In the genomic region with DNA sequence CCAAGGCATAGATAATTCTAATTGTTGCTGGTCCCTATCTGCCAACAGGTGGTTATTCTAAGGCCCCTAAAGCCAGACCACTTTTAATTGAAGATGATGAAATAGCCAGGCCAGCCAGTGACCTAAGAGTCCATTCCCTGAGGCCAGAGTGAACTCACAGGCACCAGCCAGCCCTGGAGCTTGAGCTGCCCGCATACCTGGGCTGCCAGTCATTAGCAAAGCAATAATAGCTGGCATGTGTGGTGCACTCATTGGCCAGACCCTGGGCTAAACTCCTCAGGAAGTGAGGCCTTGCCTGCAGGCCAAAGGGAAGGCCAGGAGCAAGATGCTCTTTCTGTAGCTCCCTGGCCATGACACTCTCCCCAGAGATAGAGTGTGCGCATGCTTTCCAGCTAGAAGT, we compare ENCODE assay signal across 14 cellular contexts.
"Had no signal": no experiment of that assay in that cellular context is flagged by ENCODE, and none has a peak within 500 bp of the region (broad histone marks: within the 10 kb centered on the region; RNA-seq: fewer than 3 reads in every experiment).

No MANE protein-coding gene starts in this region.

- DNase-seq: activated CD4-positive, alpha-beta T cell treated with anti-CD3 and anti-CD28 coated beads for 4 hours; activated CD8-positive, alpha-beta memory T cell treated with anti-CD3 and anti-CD28 coated beads, Interleukin-2, amount 50 U/mL, for 4 hours; activated naive CD4-positive, alpha-beta T cell treated with anti-CD3 and anti-CD28 coated beads, Interleukin-2, amount 50 U/mL, for 16 hours; activated naive CD8-positive, alpha-beta T cell treated with anti-CD3 and anti-CD28 coated beads, Interleukin-2, amount 10 ng/mL, durations not matched to agents 7 days and 5 days; anterior cingulate cortex; MM.1S; SHP77 treated with DMSO at 0.1 percent for 48 hours; T1000 had no signal

- H3K9me3 ChIP-seq: adrenal gland had no signal

- H3K4me1 ChIP-seq: adrenal gland had no signal

- ATAC-seq: activated CD4-positive, CD25-positive, alpha-beta regulatory T cell treated with anti-CD3 and anti-CD28 coated beads, Interleukin-2, amount 50 U/mL, for 24 hours; activated CD8-positive, alpha-beta T cell treated with anti-CD3 and anti-CD28 coated beads for 36 hours; activated T-cell treated with anti-CD3 and anti-CD28 coated beads, Interleukin-2, amount 50 U/mL, for 72 hours; PC-3; T-cell had no signal

- H3K27me3 ChIP-seq: adrenal gland had no signal

- H3K27ac ChIP-seq: adrenal gland had no signal

- H3K4me3 ChIP-seq: adrenal gland had no signal

- H3K36me3 ChIP-seq: adrenal gland had no signal
